20 cellular contexts compared by ENCODE assay signal in genomic region chr1:207603777-207604176, GRCh38. TPM values are rescaled to one million over a fixed set of nuclear protein-coding genes. Genes with fewer than 3 reads are reported as not detected.
DNase-seq lines count a peak whose midpoint lies in the region; ATAC-seq, FAIRE-seq and TF ChIP-seq lines count a peak whose summit lies in the region.
"Had no signal": no experiment of that assay in that cellular context is flagged by ENCODE, and none has a peak within 500 bp of the region (broad histone marks: within the 10 kb centered on the region; RNA-seq: fewer than 3 reads in every experiment).

No MANE protein-coding gene starts in this region.

- no TSS peak for BruUV-seq in HepG2 (replicated peaks; lab: Mats Ljungman, UMichigan)

- H3K27ac ChIP-seq in HepG2 (ENCODE audit: extremely low read length, insufficient read depth, low read length) = no peak overlapping the region
- H3K27ac ChIP-seq: gastroesophageal sphincter, left ventricle myocardium inferior, tibial nerve had no signal

- intact Hi-C loops in HepG2 (cut with micrococcal nuclease; ENCODE audit: unreplicated experiment) = no loop called here

- peak; percentile 49 for FAIRE-seq in HepG2 (lab: Jason Lieb, UNC)

- DNase-seq in Daoy (ENCODE audit: low read depth) = peak; percentile 35
- peak; percentile 22 for DNase-seq in LHCN-M2 (ENCODE audit: low read depth)
- peak; percentile 14 for DNase-seq in astrocyte of the spinal cord (ENCODE audit: low read depth, low spot score)
- DNase-seq in HepG2 (ENCODE audit: low spot score) = peak; percentile 95
- DNase-seq in mesenteric fat pad (ENCODE audit: low spot score) = no peak
- no peak for DNase-seq in activated CD4-positive, alpha-beta T cell treated with anti-CD3 and anti-CD28 coated beads, Interleukin-2, amount 50 U/mL, for 48 hours
- no peak for DNase-seq in DMS79 treated with DMSO at 0.1 percent for 48 hours (lab: John Stamatoyannopoulos, UW)
- DNase-seq: activated CD4-positive, alpha-beta T cell treated with anti-CD3 and anti-CD28 coated beads, Interleukin-2, amount 50 U/mL, for 4 hours; activated naive CD4-positive, alpha-beta T cell treated with Interleukin-2 at 50 U/mL for 16 hours; activated T-cell treated with anti-CD3 and anti-CD28 coated beads for 4 hours; CD4-positive, alpha-beta T cell; DND-41; left ventricle myocardium inferior; NCI-H1436 treated with DMSO at 0.1 percent for 48 hours; nucleus accumbens; stimulated activated naive CD4-positive, alpha-beta T cell treated with Interleukin-2 at 50 U/mL for 16 hours had no signal

- H3K36me3 ChIP-seq in HepG2 (replicated peaks in 1 of 2; ENCODE audit: control insufficient read depth in 1 of 2, insufficient read depth in 2 of 2, low read length in 2 of 2) = no peaks in the 10 kb centered on the region
- H3K36me3 ChIP-seq: gastroesophageal sphincter, HAP-1, left ventricle myocardium inferior, tibial nerve had no signal

- H3K27me3 ChIP-seq in HepG2 (ENCODE audit: control insufficient read depth in 1 of 2, insufficient read depth in 2 of 2, low read length in 2 of 2) = no peaks in the 10 kb centered on the region
- H3K27me3 ChIP-seq: tibial nerve had no signal

- no peak for TF ChIP-seq RAD21 in HepG2 (CRISPR knock-in tag; IDR thresholded peaks at IDR 0.05)

- no peak for TF ChIP-seq POLR2A in HepG2 (IDR thresholded peaks at IDR 0.05; ENCODE audit: insufficient read depth in 1 of 2, low read depth in 2 of 2, low read length in 2 of 2)

- POLR2A ChIA-PET in HepG2 (lab: Yijun Ruan, JAX) = no interaction called here

- H3K4me3 ChIP-seq in astrocyte of the spinal cord (ENCODE audit: low read depth, low read length) = no peak overlapping the region
- H3K4me3 ChIP-seq in HepG2 (replicated peaks in 1 of 3; ENCODE audit: insufficient read depth in 1 of 3, low read depth in 2 of 3, low read length in 3 of 3) = no peak overlapping the region
- H3K4me3 ChIP-seq: gastroesophageal sphincter, HAP-1, left ventricle myocardium inferior, tibial nerve had no signal

- 2% methylated on average over 6 of the region's 6 CpGs for WGBS in HepG2 (ENCODE audit: low lambda C conversion rate)

- in situ Hi-C loops in astrocyte of the spinal cord (cut with HindIII; ENCODE audit: low sequenced_read_pairs) (no loop called here), HepG2 (cut with HindIII; ENCODE audit: extremely low pct_ligation_motif_present, low pct_unique_long_range_greater_than_20kb) (no loop called here)

- no peak overlapping the region for H3K9ac ChIP-seq in HepG2 (ENCODE audit: insufficient read depth, low read depth, low read length)

- H2AFZ ChIP-seq in HepG2 (ENCODE audit: low read length) = no peak overlapping the region

- H3K9me3 ChIP-seq in HepG2 (ENCODE audit: low read length) = no peaks in the 10 kb centered on the region
- H3K9me3 ChIP-seq: gastroesophageal sphincter, HAP-1, tibial nerve had no signal

- TF ChIP-seq EP300 in HepG2 (IDR thresholded peaks at IDR 0.05; ENCODE audit: low read depth in 2 of 2, low read length in 2 of 2) (peak; percentile 89 to 97; a peak in 3 of 4 replicates), HepG2 (CRISPR knock-in tag; IDR thresholded peaks at IDR 0.05; ENCODE audit: borderline replicate concordance) (peak; percentile 98)

- H3K4me1 ChIP-seq in HepG2 (ENCODE audit: insufficient read depth, low read length) = peaks cover 23% of the 10 kb centered on the region
- H3K4me1 ChIP-seq: gastroesophageal sphincter, HAP-1, left ventricle myocardium inferior, tibial nerve had no signal

- TF ChIP-seq CTCF in astrocyte of the spinal cord (IDR thresholded peaks at IDR 0.05; ENCODE audit: low read depth, low read length) (no peak), HepG2 (CRISPR knock-in tag; IDR thresholded peaks at IDR 0.05) (no peak)

- H3K79me2 ChIP-seq in HepG2 (ENCODE audit: insufficient read depth, low read length) = no peaks in the 10 kb centered on the region

- H4K20me1 ChIP-seq in HepG2 (ENCODE audit: insufficient read depth, low read length) = no peaks in the 10 kb centered on the region

- CTCF ChIA-PET in HepG2 (lab: Yijun Ruan, JAX; ENCODE audit: low intra/inter-chr PET ratio, low total read pairs) = interaction anchor here (0.8 kb wide), 1 partner anchor 17 kb away, joined by 3 read pairs; no protein-coding TSS in a partner anchor

- ATAC-seq in HepG2 (peak; percentile 98), HG03439 (IDR thresholded peaks at IDR 0.05; ENCODE audit: unreplicated experiment) (no peak)
- ATAC-seq: gastroesophageal sphincter had no signal

- H3K4me2 ChIP-seq in HepG2 (ENCODE audit: low read depth, low read length) = peak overlapping the region; percentile 34; the same call in 1 of the 2 replicates

TF ChIP-seq in HepG2, 621 proteins besides CTCF, POLR2A, EP300 and RAD21 (continues in another document):
- TF ChIP-seq ZMYM4 (CRISPR knock-in tag; IDR thresholded peaks at IDR 0.05) (no peak), EHMT2 (IDR thresholded peaks at IDR 0.05; ENCODE audit: borderline replicate concordance, low read depth, low read length) (no peak), RELA (CRISPR knock-in tag; IDR thresholded peaks at IDR 0.05) (no peak), ZFP91 (CRISPR knock-in tag; IDR thresholded peaks at IDR 0.05; ENCODE audit: borderline replicate concordance) (no peak), BORCS8-MEF2B (CRISPR knock-in tag; IDR thresholded peaks at IDR 0.05) (no peak), STAG1 (CRISPR knock-in tag; IDR thresholded peaks at IDR 0.05) (no peak), RBAK (CRISPR knock-in tag; IDR thresholded peaks at IDR 0.05) (no peak), DMTF1 (CRISPR knock-in tag; IDR thresholded peaks at IDR 0.05) (no peak), KDM3A (CRISPR knock-in tag; IDR thresholded peaks at IDR 0.05; ENCODE audit: low read depth) (no peak), ZNF709 (CRISPR knock-in tag; IDR thresholded peaks at IDR 0.05) (no peak), RFXAP (CRISPR knock-in tag; IDR thresholded peaks at IDR 0.05; ENCODE audit: borderline replicate concordance) (no peak), JARID2 (CRISPR knock-in tag; IDR thresholded peaks at IDR 0.05; ENCODE audit: insufficient replicate concordance) (no peak), NCOA1 (CRISPR knock-in tag; IDR thresholded peaks at IDR 0.05) (no peak), ZNF468 (CRISPR knock-in tag; IDR thresholded peaks at IDR 0.05) (no peak)

RNA-seq across cellular contexts. Expression of gene CR1L, which starts 41.2 kb away (rescaled TPM):
- 0.21 and 0.69 TPM in 2 replicates for total RNA-seq in Daoy (2014; rRNA removed; shearing (Covaris generic))
- total RNA-seq in LHCN-M2 (2014; rRNA removed) = not detected in 2 replicates
- not detected for polyA plus RNA-seq in LHCN-M2 (2012)
- not detected in 2 replicates for total RNA-seq in HepG2 (2016; rRNA removed; fragmentation: Illumina TruSeq; extraction: Trizol)
- total RNA-seq in HepG2 (2016; cell fraction: cytosol; rRNA removed; fragmentation: Illumina TruSeq; extraction: Trizol; ENCODE audit: low read depth) = not detected in 2 replicates
- not detected in 2 replicates for total RNA-seq in HepG2 (2016; cell fraction: insoluble cytoplasmic fraction; rRNA removed; fragmentation: Illumina TruSeq; extraction: Trizol)
- total RNA-seq in HepG2 (2016; cell fraction: membrane; rRNA removed; fragmentation: Illumina TruSeq; extraction: Trizol) = not detected in 2 replicates
- not detected in 2 replicates for total RNA-seq in HepG2 (2016; cell fraction: nucleus; rRNA removed; fragmentation: Illumina TruSeq; extraction: Trizol)
- polyA plus RNA-seq in HepG2 (2011; rRNA removed) = not detected in 2 replicates
- polyA plus RNA-seq in HepG2 (2011; cell fraction: cytosol; rRNA removed) = not detected in 2 replicates
- polyA plus RNA-seq in HepG2 (2011; cell fraction: nucleus; rRNA removed) = not detected in 2 replicates
- polyA plus RNA-seq in HepG2 (2012) = not detected in 2 replicates
- not detected in 2 replicates for polyA plus RNA-seq in HepG2 (2016; cell fraction: cytosol; fragmentation: Illumina TruSeq; extraction: Trizol; ENCODE audit: low read depth)
- polyA plus RNA-seq in HepG2 (2016; cell fraction: insoluble cytoplasmic fraction; fragmentation: Illumina TruSeq; extraction: Trizol; ENCODE audit: low read depth) = not detected in 2 replicates
- not detected in 2 replicates for polyA plus RNA-seq in HepG2 (2016; cell fraction: membrane; fragmentation: Illumina TruSeq; extraction: Trizol; ENCODE audit: low read depth)
- not detected in 2 replicates for polyA plus RNA-seq in HepG2 (2016; cell fraction: nucleus; fragmentation: Illumina TruSeq; extraction: Trizol; ENCODE audit: insufficient read depth, low read depth)
- not detected in 2 replicates for polyA minus RNA-seq in HepG2 (2011; rRNA and poly(A)+ RNA removed; ENCODE audit: low replicate concordance)
- polyA minus RNA-seq in HepG2 (2011; cell fraction: cytosol; rRNA and poly(A)+ RNA removed) = not detected in 2 replicates
- not detected in 2 replicates for polyA minus RNA-seq in HepG2 (2011; cell fraction: nucleus; rRNA and poly(A)+ RNA removed)
- 0.71 TPM for total RNA-seq in mesenteric fat pad
- total RNA-seq: CD4-positive, alpha-beta T cell; gastroesophageal sphincter; left ventricle myocardium inferior had no signal

Comparison
In these comparisons a context has a peak if more than half of its experiments do, and no peak if none do; other contexts are left out.
1. DNase-seq: peak in Daoy (single experiment), LHCN-M2 (single experiment), astrocyte of the spinal cord (single experiment) and HepG2 (single experiment); none in mesenteric fat pad (single experiment), activated CD4-positive, alpha-beta T cell treated with anti-CD3 and anti-CD28 coated beads, Interleukin-2, amount 50 U/mL, for 48 hours (0 of 2) and DMS79 treated with DMSO at 0.1 percent for 48 hours (single experiment).